ENCODE assay signal across 1 cellular context in genomic region chr2:210480079-210480478, GRCh38.
A peak's percentile ranks its signal among the peaks of the same experiment; 100 is the strongest.
TF ChIP-seq lines count a peak whose summit lies in the region.

No MANE protein-coding gene starts in this region.

TF ChIP-seq in K562, 482 proteins besides CTCF, POLR2A, EP300 and RAD21 (continued from another document):
- 0 out of 2 replicates have a peak, but pooled peaks have one; percentile 12 for TF ChIP-seq MGA (IDR thresholded peaks at IDR 0.05)
